ENCODE assay signal across 16 cellular contexts in the genomic region with DNA sequence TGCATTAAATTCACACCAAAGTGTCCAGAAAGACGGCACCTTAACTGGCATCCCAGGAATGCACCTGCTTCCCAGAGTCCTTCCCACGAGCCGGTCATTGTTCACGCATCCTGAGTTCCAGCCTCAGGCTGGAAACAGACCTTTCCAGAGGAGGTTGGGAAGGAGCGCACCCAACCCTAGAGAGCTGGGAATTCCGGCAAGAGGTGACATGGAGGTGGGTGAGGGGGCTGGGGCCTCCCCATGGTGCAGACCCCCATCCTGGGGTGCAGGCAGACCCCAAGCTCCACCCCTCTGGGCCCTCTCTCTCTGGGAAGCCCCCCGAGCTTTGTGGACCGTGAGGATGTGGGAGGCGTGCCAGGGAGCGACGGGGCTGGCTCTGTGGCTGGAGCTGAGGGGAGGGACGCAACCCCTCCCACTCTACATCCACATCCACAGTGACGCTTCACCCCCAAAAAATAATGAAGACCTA. TPM values are rescaled to one million over a fixed set of nuclear protein-coding genes. Genes with fewer than 3 reads are reported as not detected.
"Had no signal": no experiment of that assay in that cellular context is flagged by ENCODE, and none has a peak within 500 bp of the region (broad histone marks: within the 10 kb centered on the region; RNA-seq: fewer than 3 reads in every experiment).

No MANE protein-coding gene starts in this region.

- H3K4me1 ChIP-seq: colonic mucosa, prostate gland had no signal

- H3K4me3 ChIP-seq: colonic mucosa had no signal

- H3K27me3 Mint-ChIP-seq: central memory CD8-positive, alpha-beta T cell had no signal

- FAIRE-seq: kidney had no signal

- H3K36me3 ChIP-seq: WERI-Rb-1 had no signal

- H3K27ac Mint-ChIP-seq: activated T-cell treated with anti-CD3 and anti-CD28 coated beads, Interleukin-2, amount 50 U/mL, for 72 hours; stimulated activated effector memory CD8-positive, alpha-beta T cell treated with anti-CD3 and anti-CD28 coated beads, Interleukin-12 subunit alpha, Interleukin-12 subunit beta, amount 100 ng/mL, for 72 hours had no signal

- H3K9me3 Mint-ChIP-seq: activated T-cell treated with anti-CD3 and anti-CD28 coated beads, Interleukin-2, amount 50 U/mL, for 72 hours; central memory CD8-positive, alpha-beta T cell; stimulated activated effector memory CD8-positive, alpha-beta T cell treated with anti-CD3 and anti-CD28 coated beads, Interleukin-12 subunit alpha, Interleukin-12 subunit beta, amount 100 ng/mL, for 72 hours had no signal

- H3K27me3 ChIP-seq: brain microvascular endothelial cell, colonic mucosa, heart left ventricle, vagina had no signal

- H3K9me3 ChIP-seq: colonic mucosa, heart left ventricle, prostate gland, stomach, vagina had no signal

- H3K27ac ChIP-seq: brain microvascular endothelial cell, colonic mucosa, prostate gland had no signal

RNA-seq across cellular contexts. Expression of gene DPEP1, which starts 28.3 kb away (rescaled TPM):
- total RNA-seq: activated T-cell treated with anti-CD3 and anti-CD28 coated beads, Interleukin-2, amount 50 U/mL, for 72 hours; aorta; heart left ventricle; left ventricle myocardium superior; sciatic nerve; smooth muscle cell; vagina had no signal
- polyA plus RNA-seq: fibroblast of lung, heart left ventricle, smooth muscle cell had no signal
